In genomic region chr13:80360298-80360827, GRCh38 we compare ENCODE assay signal across 1 cellular context.
TF ChIP-seq lines count a peak whose summit lies in the region.

No MANE protein-coding gene starts in this region.

TF ChIP-seq in SK-N-SH treated with all-trans-retinoic acid at 6 μM for 48 hours, 23 proteins besides CTCF, POLR2A, EP300 and RAD21 (continued from another document):
- no peak for TF ChIP-seq TSHZ2 (CRISPR knock-in tag; IDR thresholded peaks at IDR 0.05)
- no peak for TF ChIP-seq ZNF70 (CRISPR knock-in tag; IDR thresholded peaks at IDR 0.05)
- no peak for TF ChIP-seq CSDC2 (CRISPR knock-in tag; IDR thresholded peaks at IDR 0.05)
- TF ChIP-seq ZFP30 (CRISPR knock-in tag; IDR thresholded peaks at IDR 0.05) = no peak
- TF ChIP-seq PPARA (CRISPR knock-in tag; IDR thresholded peaks at IDR 0.05; ENCODE audit: borderline replicate concordance) = no peak
- no peak for TF ChIP-seq TOX (CRISPR knock-in tag; IDR thresholded peaks at IDR 0.05; ENCODE audit: borderline replicate concordance)
- no peak for TF ChIP-seq ESRRG (CRISPR knock-in tag; IDR thresholded peaks at IDR 0.05)
